In the genomic region with DNA sequence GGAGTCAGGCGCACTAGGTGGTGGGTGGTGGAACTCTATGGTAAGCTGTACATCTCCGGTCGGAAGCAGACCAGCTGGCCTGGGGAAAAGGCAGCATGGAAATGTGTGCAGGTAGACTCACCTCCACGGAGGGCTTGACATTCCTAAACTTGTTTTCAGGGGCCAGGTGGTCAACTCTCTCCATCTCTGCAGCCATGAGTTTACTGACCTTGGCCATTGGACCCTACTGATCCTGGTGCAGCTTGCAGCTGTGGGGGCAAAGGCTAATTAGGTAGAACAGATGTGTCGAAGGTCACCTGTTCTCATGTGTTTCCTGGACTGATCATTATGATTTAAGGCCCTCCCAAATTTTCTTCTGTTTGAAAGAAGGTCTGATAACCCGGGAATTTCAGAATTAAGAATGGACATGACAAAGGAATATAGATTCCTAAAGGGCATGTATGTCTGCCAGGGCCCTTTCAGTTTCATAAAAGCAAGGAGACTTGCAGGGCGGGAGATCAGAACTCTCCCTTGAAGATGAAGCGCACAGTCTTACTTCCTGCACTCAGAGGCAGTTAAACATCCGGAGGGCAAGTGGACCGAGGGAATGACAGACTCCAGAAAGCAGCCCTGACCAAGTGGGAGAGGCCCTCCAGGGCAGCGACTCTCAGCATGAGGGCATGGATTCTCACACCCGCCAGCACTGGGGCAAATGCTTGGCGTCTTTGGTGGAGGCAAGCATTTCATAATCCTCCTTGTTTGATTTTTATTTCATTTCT, we compare ENCODE assay signal across 1 cellular context.
A peak's percentile ranks its signal among the peaks of the same experiment; 100 is the strongest.
TF ChIP-seq lines count a peak whose summit lies in the region.

No MANE protein-coding gene starts in this region.

TF ChIP-seq in HepG2, 621 proteins besides CTCF, POLR2A, EP300 and RAD21 (continued from another document):
- no peak for TF ChIP-seq HMG20A (CRISPR knock-in tag; IDR thresholded peaks at IDR 0.05; ENCODE audit: borderline replicate concordance)
- TF ChIP-seq NR2F2 (IDR thresholded peaks at IDR 0.05; ENCODE audit: borderline replicate concordance, low read depth): 0 out of 2 replicates have a peak, but pooled peaks have one; percentile 33
- TF ChIP-seq, protein P1, sequence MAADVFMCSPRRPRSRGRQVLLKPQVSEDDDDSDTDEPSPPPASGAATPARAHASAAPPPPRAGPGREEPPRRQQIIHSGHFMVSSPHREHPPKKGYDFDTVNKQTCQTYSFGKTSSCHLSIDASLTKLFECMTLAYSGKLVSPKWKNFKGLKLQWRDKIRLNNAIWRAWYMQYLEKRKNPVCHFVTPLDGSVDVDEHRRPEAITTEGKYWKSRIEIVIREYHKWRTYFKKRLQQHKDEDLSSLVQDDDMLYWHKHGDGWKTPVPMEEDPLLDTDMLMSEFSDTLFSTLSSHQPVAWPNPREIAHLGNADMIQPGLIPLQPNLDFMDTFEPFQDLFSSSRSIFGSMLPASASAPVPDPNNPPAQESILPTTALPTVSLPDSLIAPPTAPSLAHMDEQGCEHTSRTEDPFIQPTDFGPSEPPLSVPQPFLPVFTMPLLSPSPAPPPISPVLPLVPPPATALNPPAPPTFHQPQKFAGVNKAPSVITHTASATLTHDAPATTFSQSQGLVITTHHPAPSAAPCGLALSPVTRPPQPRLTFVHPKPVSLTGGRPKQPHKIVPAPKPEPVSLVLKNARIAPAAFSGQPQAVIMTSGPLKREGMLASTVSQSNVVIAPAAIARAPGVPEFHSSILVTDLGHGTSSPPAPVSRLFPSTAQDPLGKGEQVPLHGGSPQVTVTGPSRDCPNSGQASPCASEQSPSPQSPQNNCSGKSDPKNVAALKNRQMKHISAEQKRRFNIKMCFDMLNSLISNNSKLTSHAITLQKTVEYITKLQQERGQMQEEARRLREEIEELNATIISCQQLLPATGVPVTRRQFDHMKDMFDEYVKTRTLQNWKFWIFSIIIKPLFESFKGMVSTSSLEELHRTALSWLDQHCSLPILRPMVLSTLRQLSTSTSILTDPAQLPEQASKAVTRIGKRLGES (CRISPR knock-in tag; IDR thresholded peaks at IDR 0.05; ENCODE audit: borderline replicate concordance): no peak
- TF ChIP-seq PITX1 (CRISPR knock-in tag; IDR thresholded peaks at IDR 0.05): peak; percentile 57; the same call in 1 of the 2 replicates
- TF ChIP-seq ZBTB7B (CRISPR knock-in tag; IDR thresholded peaks at IDR 0.05): no peak
- no peak for TF ChIP-seq KLF16 (CRISPR knock-in tag; IDR thresholded peaks at IDR 0.05)
- peak; percentile 99 for TF ChIP-seq MIXL1 (CRISPR knock-in tag; IDR thresholded peaks at IDR 0.05)
- TF ChIP-seq, protein P2, sequence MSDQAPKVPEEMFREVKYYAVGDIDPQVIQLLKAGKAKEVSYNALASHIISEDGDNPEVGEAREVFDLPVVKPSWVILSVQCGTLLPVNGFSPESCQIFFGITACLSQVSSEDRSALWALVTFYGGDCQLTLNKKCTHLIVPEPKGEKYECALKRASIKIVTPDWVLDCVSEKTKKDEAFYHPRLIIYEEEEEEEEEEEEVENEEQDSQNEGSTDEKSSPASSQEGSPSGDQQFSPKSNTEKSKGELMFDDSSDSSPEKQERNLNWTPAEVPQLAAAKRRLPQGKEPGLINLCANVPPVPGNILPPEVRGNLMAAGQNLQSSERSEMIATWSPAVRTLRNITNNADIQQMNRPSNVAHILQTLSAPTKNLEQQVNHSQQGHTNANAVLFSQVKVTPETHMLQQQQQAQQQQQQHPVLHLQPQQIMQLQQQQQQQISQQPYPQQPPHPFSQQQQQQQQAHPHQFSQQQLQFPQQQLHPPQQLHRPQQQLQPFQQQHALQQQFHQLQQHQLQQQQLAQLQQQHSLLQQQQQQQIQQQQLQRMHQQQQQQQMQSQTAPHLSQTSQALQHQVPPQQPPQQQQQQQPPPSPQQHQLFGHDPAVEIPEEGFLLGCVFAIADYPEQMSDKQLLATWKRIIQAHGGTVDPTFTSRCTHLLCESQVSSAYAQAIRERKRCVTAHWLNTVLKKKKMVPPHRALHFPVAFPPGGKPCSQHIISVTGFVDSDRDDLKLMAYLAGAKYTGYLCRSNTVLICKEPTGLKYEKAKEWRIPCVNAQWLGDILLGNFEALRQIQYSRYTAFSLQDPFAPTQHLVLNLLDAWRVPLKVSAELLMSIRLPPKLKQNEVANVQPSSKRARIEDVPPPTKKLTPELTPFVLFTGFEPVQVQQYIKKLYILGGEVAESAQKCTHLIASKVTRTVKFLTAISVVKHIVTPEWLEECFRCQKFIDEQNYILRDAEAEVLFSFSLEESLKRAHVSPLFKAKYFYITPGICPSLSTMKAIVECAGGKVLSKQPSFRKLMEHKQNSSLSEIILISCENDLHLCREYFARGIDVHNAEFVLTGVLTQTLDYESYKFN (CRISPR knock-in tag; conservative IDR thresholded peaks at IDR 0.05): peak; percentile 65
- no peak for TF ChIP-seq ZNF263 (CRISPR knock-in tag; IDR thresholded peaks at IDR 0.05)
- no peak for TF ChIP-seq SMARCC2 (IDR thresholded peaks at IDR 0.05)
- TF ChIP-seq PRPF4 (IDR thresholded peaks at IDR 0.05; ENCODE audit: low read depth, low read length, poor library complexity, severe bottlenecking): no peak
- no peak for TF ChIP-seq RARG (CRISPR knock-in tag; IDR thresholded peaks at IDR 0.05; ENCODE audit: low read depth)
- TF ChIP-seq ZNF329 (CRISPR knock-in tag; IDR thresholded peaks at IDR 0.05; ENCODE audit: low read depth): no peak
- peak; percentile 50; the same call in 1 of the 2 replicates for TF ChIP-seq RXRB (CRISPR knock-in tag; IDR thresholded peaks at IDR 0.05; ENCODE audit: borderline replicate concordance)
- TF ChIP-seq ESRRA (CRISPR knock-in tag; IDR thresholded peaks at IDR 0.05; ENCODE audit: low read depth): peak; percentile 94
TF ChIP-seq in HepG2: peak in this region for 37.
